ENCODE assay signal across 9 cellular contexts in the genomic region with DNA sequence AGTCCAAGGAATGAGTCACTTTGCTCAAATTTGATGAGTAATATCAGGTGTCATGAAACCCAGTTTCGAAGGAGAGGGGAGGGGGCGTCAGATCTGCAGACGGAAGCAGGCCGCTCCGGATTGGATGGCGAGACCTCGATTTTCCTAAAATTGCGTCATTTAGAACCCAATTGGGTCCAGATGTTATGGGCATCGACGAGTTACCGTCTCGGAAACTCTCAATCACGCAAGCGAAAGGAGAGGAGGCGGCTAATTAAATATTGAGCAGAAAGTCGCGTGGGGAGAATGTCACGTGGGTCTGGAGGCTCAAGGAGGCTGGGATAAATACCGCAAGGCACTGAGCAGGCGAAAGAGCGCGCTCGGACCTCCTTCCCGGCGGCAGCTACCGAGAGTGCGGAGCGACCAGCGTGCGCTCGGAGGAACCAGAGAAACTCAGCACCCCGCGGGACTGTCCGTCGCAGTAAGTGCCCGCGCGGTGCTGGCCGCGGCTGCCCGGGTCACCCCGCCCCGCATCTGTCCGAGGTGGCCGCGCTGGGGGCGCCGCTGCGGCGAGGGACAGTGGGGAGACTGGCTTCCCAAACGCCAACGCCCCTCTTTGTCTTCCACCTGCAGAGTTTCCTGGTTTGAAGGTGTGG. TPM values are rescaled to one million over a fixed set of nuclear protein-coding genes. Genes with fewer than 3 reads are reported as not detected.
DNase-seq lines count a peak whose midpoint lies in the region; ATAC-seq and TF ChIP-seq lines count a peak whose summit lies in the region.
"Had no signal": no experiment of that assay in that cellular context is flagged by ENCODE, and none has a peak within 500 bp of the region (broad histone marks: within the 10 kb centered on the region; RNA-seq: fewer than 3 reads in every experiment).

A gene with protein sequence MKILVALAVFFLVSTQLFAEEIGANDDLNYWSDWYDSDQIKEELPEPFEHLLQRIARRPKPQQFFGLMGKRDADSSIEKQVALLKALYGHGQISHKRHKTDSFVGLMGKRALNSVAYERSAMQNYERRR (plus strand): TSS at position 351 of the 635 bp plus-strand sequence. CDS start 527 bp downstream, outside the sequence.

- no peak for ATAC-seq in activated CD4-positive, alpha-beta T cell treated with anti-CD3 and anti-CD28 coated beads for 36 hours
- no peak for ATAC-seq in GM19397 (IDR thresholded peaks at IDR 0.05; ENCODE audit: unreplicated experiment)
- ATAC-seq in GM19452 (IDR thresholded peaks at IDR 0.05; ENCODE audit: unreplicated experiment), result no peak

- intact Hi-C loops in activated CD4-positive, alpha-beta T cell treated with anti-CD3 and anti-CD28 coated beads for 36 hours (cut with DNase I, micrococcal nuclease), result loop anchor here in 1 of 2 experiments (5.0 to 10.0 kb wide), 2 partner anchors 707 to 735 kb away; a partner anchor contains a TSS
- intact Hi-C loops in spleen (cut with DNase I; ENCODE audit: low total_unique reads), result no loop called here

- H3K4me3 ChIP-seq in brain microvascular endothelial cell (ENCODE audit: low read depth, low read length) (peak within 1 kb of the TSS; percentile 16), spleen (peak within 1 kb of the TSS in 7 of 8 donors; percentile 4 to 54 (median 31))

- H3K4me1 ChIP-seq in spleen, result peaks cover 0 to 27% (median 10%) of the 10 kb centered on the region in 6 donors

- H3K9me3 Mint-ChIP-seq in activated CD4-positive, alpha-beta T cell treated with anti-CD3 and anti-CD28 coated beads for 36 hours (ENCODE audit: low read depth), result no peaks in the 10 kb centered on the region

- H3K27me3 ChIP-seq in brain microvascular endothelial cell (replicated peaks) (peaks cover 34% of the 10 kb centered on the region), spleen (replicated peaks in 1 of 7) (peaks cover 0 to 83% (median 29%) of the 10 kb centered on the region in 7 donors)

- H3K27ac ChIP-seq in brain microvascular endothelial cell (no peak within 1 kb of the TSS), spleen (peak within 1 kb of the TSS in 3 of 8 donors; percentile 9 to 58 (median 43))

- CTCF ChIA-PET in activated CD4-positive, alpha-beta T cell treated with anti-CD3 and anti-CD28 coated beads for 36 hours (lab: Charles Lee), result no interaction called here

- H3K4me1 Mint-ChIP-seq in activated CD4-positive, alpha-beta T cell treated with anti-CD3 and anti-CD28 coated beads for 36 hours, result peaks cover 25% of the 10 kb centered on the region

- H3K36me3 ChIP-seq in brain microvascular endothelial cell (replicated peaks) (no peaks in the 10 kb centered on the region), spleen (no peaks in the 10 kb centered on the region)

- DNase-seq in activated CD4-positive, alpha-beta T cell treated with anti-CD3 and anti-CD28 coated beads for 36 hours, result peak; percentile 20
- DNase-seq in activated CD4-positive, alpha-beta T cell treated with anti-CD3 and anti-CD28 coated beads for 4 hours, result no peak
- no peak for DNase-seq in brain microvascular endothelial cell
- peak; percentile 33 for DNase-seq in kidney tubule cell (ENCODE audit: low spot score)
- no peak for DNase-seq in spleen
- no peak for DNase-seq in SIG-M5 treated with dmso at 0.1 percent for 504 hours (lab: John Stamatoyannopoulos, UW; ENCODE audit: unreplicated experiment)
- DNase-seq: NCI-H187 had no signal

- TF ChIP-seq CTCF in brain microvascular endothelial cell (IDR thresholded peaks at IDR 0.05; ENCODE audit: low read depth, low read length, missing control alignments) (no peak), spleen (IDR thresholded peaks at IDR 0.05 in 8 of 11, conservative IDR thresholded peaks at IDR 0.05 in 3 of 11) (no peak)

- H3K4me3 Mint-ChIP-seq in activated CD4-positive, alpha-beta T cell treated with anti-CD3 and anti-CD28 coated beads for 36 hours, result peak within 1 kb of the TSS; percentile 27

- 5 to 12% (median 6%) methylated on average over 38 to 52 of the region's 52 CpGs for WGBS in spleen, 5 donors

- peaks cover 57% of the 10 kb centered on the region for H3K27me3 Mint-ChIP-seq in activated CD4-positive, alpha-beta T cell treated with anti-CD3 and anti-CD28 coated beads for 36 hours

- H3K36me3 Mint-ChIP-seq in activated CD4-positive, alpha-beta T cell treated with anti-CD3 and anti-CD28 coated beads for 36 hours (ENCODE audit: low read depth), result no peaks in the 10 kb centered on the region

- TF ChIP-seq POLR2A in spleen (IDR thresholded peaks at IDR 0.05), result no peak

- no peaks in the 10 kb centered on the region for H3K9me3 ChIP-seq in spleen

- POLR2A ChIA-PET in activated CD4-positive, alpha-beta T cell treated with anti-CD3 and anti-CD28 coated beads for 36 hours (lab: Charles Lee), result interaction anchor here (0.7 kb wide), 1 partner anchor 140 kb away, joined by 3 read pairs; a partner anchor contains a TSS

- H3K27ac Mint-ChIP-seq in activated CD4-positive, alpha-beta T cell treated with anti-CD3 and anti-CD28 coated beads for 36 hours, result no peak within 1 kb of the TSS

- in situ Hi-C loops in brain microvascular endothelial cell (cut with HindIII; ENCODE audit: low pct_ligation_motif_present, low sequenced_read_pairs), result no loop called here

RNA-seq across cellular contexts. Expression of the gene that starts here (rescaled TPM):
- under 1 TPM; 0.54 to 0.62 TPM for total RNA-seq in activated CD4-positive, alpha-beta T cell treated with anti-CD3 and anti-CD28 coated beads for 36 hours
- 100 to 1,000 TPM in 2 of 7 donors, 10 to 100 TPM in 3, 1 to 10 TPM in 2; 3.2 to 113 (median 43.4) TPM for total RNA-seq in spleen
- polyA plus RNA-seq in spleen, result 10 to 100 TPM in 2 of 3 donors, under 1 TPM in 1; 0.71 to 18.6 (median 13.3) TPM

Comparison
In these comparisons a context has a peak if more than half of its experiments do, and no peak if none do; other contexts are left out.
1. Peak in DNase-seq in activated CD4-positive, alpha-beta T cell treated with anti-CD3 and anti-CD28 coated beads for 36 hours; RNA of the gene not detected or under 1 TPM.